1 cellular context compared by ENCODE assay signal in genomic region chr20:37538003-37538402, GRCh38.
TF ChIP-seq lines count a peak whose summit lies in the region.

No MANE protein-coding gene starts in this region.

TF ChIP-seq in H1, 55 proteins besides CTCF, POLR2A, EP300 and RAD21:
- TF ChIP-seq RXRA (IDR thresholded peaks at IDR 0.05; ENCODE audit: insufficient read depth, low read depth, low read length): no peak
- TF ChIP-seq EZH2 (IDR thresholded peaks at IDR 0.05; ENCODE audit: low read depth, low read length, severe bottlenecking): no peak
- no peak for TF ChIP-seq TEAD4 (IDR thresholded peaks at IDR 0.05; ENCODE audit: low read depth, low read length)
- no peak for TF ChIP-seq TBP (IDR thresholded peaks at IDR 0.05; ENCODE audit: low read depth, low read length)
- TF ChIP-seq CBX5 (IDR thresholded peaks at IDR 0.05; ENCODE audit: low read depth, low read length): no peak
- TF ChIP-seq JUND (IDR thresholded peaks at IDR 0.05; ENCODE audit: low read length): no peak
- TF ChIP-seq RFX5 (IDR thresholded peaks at IDR 0.05; ENCODE audit: borderline replicate concordance, low read depth, low read length): no peak
- TF ChIP-seq SP4 (IDR thresholded peaks at IDR 0.05; ENCODE audit: low read length): no peak
- no peak for TF ChIP-seq HDAC6 (IDR thresholded peaks at IDR 0.05; ENCODE audit: low read depth, low read length)
- no peak for TF ChIP-seq HDAC2 (IDR thresholded peaks at IDR 0.05; ENCODE audit: borderline replicate concordance in 1 of 2, low read depth in 2 of 2, low read length in 2 of 2)
- no peak for TF ChIP-seq SAP30 (IDR thresholded peaks at IDR 0.05; ENCODE audit: insufficient read depth, insufficient replicate concordance, low read length)
- no peak for TF ChIP-seq SIN3A (conservative IDR thresholded peaks at IDR 0.05 in 1 of 2, IDR thresholded peaks at IDR 0.05 in 1 of 2; ENCODE audit: low read depth in 1 of 2, low read length in 2 of 2)
- TF ChIP-seq SIRT6 (IDR thresholded peaks at IDR 0.05; ENCODE audit: low read length): no peak
- no peak for TF ChIP-seq GABPA (IDR thresholded peaks at IDR 0.05; ENCODE audit: borderline replicate concordance, insufficient read depth, low read length)
- no peak for TF ChIP-seq RNF2 (IDR thresholded peaks at IDR 0.05; ENCODE audit: borderline replicate concordance, low read depth, low read length, missing control alignments, poor library complexity, severe bottlenecking)
- no peak for TF ChIP-seq ASH2L (IDR thresholded peaks at IDR 0.05; ENCODE audit: low read length)
- TF ChIP-seq SRF (IDR thresholded peaks at IDR 0.05; ENCODE audit: low read depth, low read length): no peak
- TF ChIP-seq RBBP5 (IDR thresholded peaks at IDR 0.05; ENCODE audit: borderline replicate concordance, low read depth, low read length): no peak
